8 cellular contexts compared by ENCODE assay signal in the genomic region with DNA sequence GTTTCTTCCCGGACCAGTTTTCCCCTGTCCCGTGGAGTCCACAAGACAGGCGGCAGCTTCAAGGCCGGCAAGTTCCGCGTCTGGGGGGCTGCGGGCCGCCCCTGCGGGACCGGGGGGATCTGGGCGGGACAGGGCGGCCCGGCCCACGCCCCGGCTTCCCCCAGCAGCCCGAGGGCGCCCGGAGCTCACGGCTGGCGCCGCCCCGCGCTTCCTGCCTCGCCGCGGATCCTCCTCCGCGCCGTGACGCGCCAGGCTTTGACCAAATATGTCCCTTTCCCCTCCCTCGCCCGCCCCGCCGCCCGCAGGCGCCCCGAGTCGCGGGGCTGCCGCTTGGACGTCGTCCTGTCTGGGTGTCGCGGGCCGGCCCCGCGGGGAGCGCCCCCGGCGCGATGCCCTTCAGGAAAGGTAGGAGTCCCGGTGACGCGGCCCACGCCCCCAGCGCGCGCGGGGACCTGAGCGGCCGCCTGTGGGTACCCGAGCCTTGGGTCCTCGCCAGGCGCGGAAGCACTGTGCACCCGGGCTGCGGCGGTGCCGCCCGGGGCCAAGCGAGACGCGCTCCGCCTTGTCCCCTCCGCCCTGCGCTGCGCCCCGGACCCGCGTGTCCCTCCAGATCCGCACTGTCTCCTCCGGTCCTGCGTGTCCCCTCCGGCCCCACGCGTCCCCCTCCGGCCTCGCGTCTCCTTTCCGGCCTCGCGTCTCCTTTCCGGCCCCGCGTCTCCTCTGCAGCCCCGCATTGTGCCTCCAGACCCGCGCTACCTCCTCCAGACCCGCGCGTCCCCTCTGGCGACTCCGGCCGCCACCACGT. TPM values are rescaled to one million over a fixed set of nuclear protein-coding genes. Genes with fewer than 3 reads are reported as not detected.
A peak's percentile ranks its signal among the peaks of the same experiment; 100 is the strongest.
DNase-seq lines count a peak whose midpoint lies in the region; ATAC-seq and TF ChIP-seq lines count a peak whose summit lies in the region.

No MANE protein-coding gene starts in this region.

- TF ChIP-seq CTCF in fibroblast of the aortic adventitia (IDR thresholded peaks at IDR 0.05; ENCODE audit: insufficient read depth, low read length) (no peak), nephron progenitor cell (IDR thresholded peaks at IDR 0.05) (no peak)

- H3K27ac Mint-ChIP-seq in CD4-positive, CD25-positive, alpha-beta regulatory T cell, result peak overlapping the region; percentile 74 to 90 (median 76)
- no peak overlapping the region for H3K27ac Mint-ChIP-seq in nephron progenitor cell
- peak overlapping the region; percentile 84 for H3K27ac Mint-ChIP-seq in stimulated activated naive CD8-positive, alpha-beta T cell treated with anti-CD3 and anti-CD28 coated beads, Interleukin-15, Interleukin-2, amounts not matched to agents 100 ng/mL and 50 ng/mL, for 24 hours

- peaks cover 15 to 71% (median 49%) of the 10 kb centered on the region in 4 donors for H3K4me1 Mint-ChIP-seq in CD4-positive, CD25-positive, alpha-beta regulatory T cell
- peaks cover 75% of the 10 kb centered on the region for H3K4me1 Mint-ChIP-seq in nephron progenitor cell
- peaks cover 89% of the 10 kb centered on the region for H3K4me1 Mint-ChIP-seq in stimulated activated naive CD8-positive, alpha-beta T cell treated with anti-CD3 and anti-CD28 coated beads, Interleukin-15, Interleukin-2, amounts not matched to agents 100 ng/mL and 50 ng/mL, for 24 hours (ENCODE audit: low read depth)

- peaks cover 54% of the 10 kb centered on the region for H3K4me1 ChIP-seq in CD4-positive, CD25-positive, alpha-beta regulatory T cell (ENCODE audit: control insufficient read depth, insufficient read depth, low read length, poor library complexity, severe bottlenecking)

- H3K27ac ChIP-seq in CD4-positive, CD25-positive, alpha-beta regulatory T cell (ENCODE audit: insufficient read depth, low read length, poor library complexity, severe bottlenecking), result peak overlapping the region; percentile 75

- peak overlapping the region; percentile 79 for H3K4me3 ChIP-seq in CD4-positive, CD25-positive, alpha-beta regulatory T cell (ENCODE audit: low read depth, low read length)
- peak overlapping the region; percentile 84 for H3K4me3 ChIP-seq in fibroblast of the aortic adventitia (ENCODE audit: low read depth, low read length)

- H3K9me3 ChIP-seq in CD4-positive, CD25-positive, alpha-beta regulatory T cell (ENCODE audit: control insufficient read depth in 2 of 2, low read length in 2 of 2), result no peaks in the 10 kb centered on the region

- H3K9me3 Mint-ChIP-seq in CD4-positive, CD25-positive, alpha-beta regulatory T cell, result no peaks in the 10 kb centered on the region
- no peaks in the 10 kb centered on the region for H3K9me3 Mint-ChIP-seq in nephron progenitor cell
- no peaks in the 10 kb centered on the region for H3K9me3 Mint-ChIP-seq in stimulated activated naive CD8-positive, alpha-beta T cell treated with anti-CD3 and anti-CD28 coated beads, Interleukin-15, Interleukin-2, amounts not matched to agents 100 ng/mL and 50 ng/mL, for 24 hours

- peak; percentile 90 for ATAC-seq in CD4-positive, CD25-positive, alpha-beta regulatory T cell (ENCODE audit: low read depth in 2 of 2)
- peak; percentile 72 for ATAC-seq in GM19395 (IDR thresholded peaks at IDR 0.05; ENCODE audit: unreplicated experiment)
- ATAC-seq in HG03521 (IDR thresholded peaks at IDR 0.05; ENCODE audit: unreplicated experiment), result peak; percentile 77

- H3K36me3 Mint-ChIP-seq in CD4-positive, CD25-positive, alpha-beta regulatory T cell, result peaks cover 4% of the 10 kb centered on the region
- peaks cover 21% of the 10 kb centered on the region for H3K36me3 Mint-ChIP-seq in nephron progenitor cell (ENCODE audit: low read depth)
- peaks cover 18% of the 10 kb centered on the region for H3K36me3 Mint-ChIP-seq in stimulated activated naive CD8-positive, alpha-beta T cell treated with anti-CD3 and anti-CD28 coated beads, Interleukin-15, Interleukin-2, amounts not matched to agents 100 ng/mL and 50 ng/mL, for 24 hours (ENCODE audit: low read depth)

- H3K4me3 Mint-ChIP-seq in CD4-positive, CD25-positive, alpha-beta regulatory T cell, result peak overlapping the region; percentile 85 to 91 (median 88)
- peak overlapping the region; percentile 89 for H3K4me3 Mint-ChIP-seq in nephron progenitor cell
- peak overlapping the region; percentile 89 for H3K4me3 Mint-ChIP-seq in stimulated activated naive CD8-positive, alpha-beta T cell treated with anti-CD3 and anti-CD28 coated beads, Interleukin-15, Interleukin-2, amounts not matched to agents 100 ng/mL and 50 ng/mL, for 24 hours

- DNase-seq in CD4-positive, CD25-positive, alpha-beta regulatory T cell, result peak; percentile 88 to 94 (median 88)
- peak; percentile 92 for DNase-seq in RPMI8226
- DNase-seq in activated T-helper 9 cell treated with anti-CD3 and anti-CD28 coated beads, Interleukin-2, amount 50 U/mL, for 16 hours (ENCODE audit: low read depth), result peak; percentile 84
- DNase-seq in fibroblast of the aortic adventitia (ENCODE audit: low read depth), result peak; percentile 73
- DNase-seq in nephron progenitor cell, result peak; percentile 82

- no peaks in the 10 kb centered on the region for H3K27me3 ChIP-seq in CD4-positive, CD25-positive, alpha-beta regulatory T cell (ENCODE audit: control insufficient read depth, insufficient read depth, low read length)

- H3K27me3 Mint-ChIP-seq in CD4-positive, CD25-positive, alpha-beta regulatory T cell, result peaks cover 12% of the 10 kb centered on the region
- H3K27me3 Mint-ChIP-seq in nephron progenitor cell (ENCODE audit: low read depth, poor library complexity), result peaks cover 24% of the 10 kb centered on the region
- peaks cover 3% of the 10 kb centered on the region for H3K27me3 Mint-ChIP-seq in stimulated activated naive CD8-positive, alpha-beta T cell treated with anti-CD3 and anti-CD28 coated beads, Interleukin-15, Interleukin-2, amounts not matched to agents 100 ng/mL and 50 ng/mL, for 24 hours

- H3K36me3 ChIP-seq in CD4-positive, CD25-positive, alpha-beta regulatory T cell (ENCODE audit: control insufficient read depth, insufficient read depth, low read length), result no peaks in the 10 kb centered on the region

RNA-seq across cellular contexts. Expression of a gene that starts 56.0 kb away (rescaled TPM):
- total RNA-seq in CD4-positive, CD25-positive, alpha-beta regulatory T cell, result 168 TPM
- 10 to 100 TPM; 63.6 to 88.2 (median 65.7) TPM for polyA plus RNA-seq in CD4-positive, CD25-positive, alpha-beta regulatory T cell
- 41.8 and 68.9 TPM in 2 replicates for total RNA-seq in fibroblast of the aortic adventitia (ENCODE audit: low replicate concordance)

RNA-seq across cellular contexts. Expression of a gene that starts 57.9 kb away (rescaled TPM):
- 96.3 TPM for total RNA-seq in CD4-positive, CD25-positive, alpha-beta regulatory T cell
- polyA plus RNA-seq in CD4-positive, CD25-positive, alpha-beta regulatory T cell, result 1 to 10 TPM; 2.8 to 6.2 (median 3.9) TPM
- 9.4 and 23.0 TPM in 2 replicates for total RNA-seq in fibroblast of the aortic adventitia (ENCODE audit: low replicate concordance)

Comparison
In these comparisons a context has a peak if more than half of its experiments do, and no peak if none do; other contexts are left out.
1. Peak in every context shown above with its lines: DNase-seq, ATAC-seq, H3K4me3 ChIP-seq and H3K27ac ChIP-seq.